In the genomic region with DNA sequence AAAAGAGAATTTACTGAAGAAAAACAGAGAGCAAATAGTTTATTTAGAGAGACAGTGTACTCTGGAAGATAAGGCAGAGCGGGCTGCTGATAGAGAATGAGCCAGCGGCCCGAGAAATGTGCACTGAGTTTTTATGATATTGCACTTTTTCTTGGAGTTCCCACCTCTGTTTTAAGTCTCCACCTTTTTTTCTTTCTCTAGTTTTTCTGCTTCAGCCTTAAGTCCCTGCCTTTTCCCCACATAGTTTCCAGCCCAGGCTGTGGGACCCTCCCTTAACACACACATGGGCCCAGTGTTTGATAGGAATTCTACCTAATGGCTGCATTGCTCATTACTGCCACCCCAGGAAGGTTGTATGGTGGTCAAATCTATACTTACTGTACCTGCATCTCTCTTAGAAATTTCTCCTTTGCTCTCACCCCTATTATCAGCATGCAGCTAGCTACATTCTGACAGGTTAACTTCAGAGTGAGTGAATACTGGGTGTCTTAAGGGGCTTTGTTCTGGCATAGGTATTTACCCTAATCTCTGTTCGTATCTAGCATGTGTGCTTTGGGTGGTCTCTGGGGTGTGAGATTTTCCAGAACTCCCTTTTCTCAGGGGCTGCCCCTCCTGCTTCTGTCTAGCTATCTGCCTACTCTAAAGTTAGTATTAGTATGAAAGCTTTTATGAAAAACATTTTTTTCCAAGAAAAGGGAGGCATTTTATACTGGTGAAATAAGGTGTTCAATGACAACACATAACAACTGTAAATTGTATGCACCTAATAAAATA, we compare ENCODE assay signal across 12 cellular contexts.
DNase-seq lines count a peak whose midpoint lies in the region; ATAC-seq, FAIRE-seq and TF ChIP-seq lines count a peak whose summit lies in the region.
"Had no signal": no experiment of that assay in that cellular context is flagged by ENCODE, and none has a peak within 500 bp of the region (broad histone marks: within the 10 kb centered on the region; RNA-seq: fewer than 3 reads in every experiment).

No MANE protein-coding gene starts in this region.

- DNase-seq in ACHN: peak; percentile 19
- no peak for DNase-seq in GM12891 (ENCODE audit: insufficient read length, low spot score)
- peak; percentile 16 for DNase-seq in SK-MEL-5 (ENCODE audit: low read depth, low spot score)
- peak; percentile 9 for DNase-seq in hepatocyte (ENCODE audit: low spot score)
- no peak for DNase-seq in stimulated activated CD4-positive, alpha-beta T cell treated with anti-CD3 and anti-CD28 coated beads, Interleukin-4, amount 100 ng/mL, for 1 hour
- DNase-seq in globus pallidus (ENCODE audit: low spot score): no peak
- no peak for DNase-seq in natural killer cell treated with Interleukin-12 subunit alpha and Interleukin-12 subunit beta and Interleukin-15 and Interleukin-18, amount 100 ng/mL, for 72 hours (ENCODE audit: low spot score)
- DNase-seq: activated T-cell treated with anti-CD3 and anti-CD28 coated beads, Interleukin-2, amount 50 U/mL, for 24 hours; uterus had no signal

- peak; percentile 31 for FAIRE-seq in GM12891 (lab: Jason Lieb, UNC)

- no peaks in the 10 kb centered on the region for H3K36me3 ChIP-seq in hepatocyte (replicated peaks; ENCODE audit: insufficient read depth, low read depth)
- H3K36me3 ChIP-seq: right atrium auricular region, uterus had no signal

- H3K9me3 Mint-ChIP-seq in natural killer cell treated with Interleukin-12 subunit alpha and Interleukin-12 subunit beta and Interleukin-15 and Interleukin-18, amount 100 ng/mL, for 72 hours: no peaks in the 10 kb centered on the region
- H3K9me3 Mint-ChIP-seq: activated T-cell treated with anti-CD3 and anti-CD28 coated beads, Interleukin-2, amount 50 U/mL, for 24 hours had no signal

- H3K4me1 Mint-ChIP-seq in natural killer cell treated with Interleukin-12 subunit alpha and Interleukin-12 subunit beta and Interleukin-15 and Interleukin-18, amount 100 ng/mL, for 72 hours (ENCODE audit: low read depth in 2 of 2): peaks cover 8 to 13% of the 10 kb centered on the region in 2 donors

- 32% methylated on average over 4 of the region's 4 CpGs for WGBS in hepatocyte (ENCODE audit: low lambda C conversion rate, missing lambda C conversion rate)

- H3K4me2 ChIP-seq in hepatocyte: peak overlapping the region; percentile 46
- H3K4me2 ChIP-seq: KMS-11 had no signal

- ATAC-seq in GM18907 (IDR thresholded peaks at IDR 0.05; ENCODE audit: unreplicated experiment): no peak
- no peak for ATAC-seq in natural killer cell treated with Interleukin-12 subunit alpha and Interleukin-12 subunit beta and Interleukin-15 and Interleukin-18, amount 100 ng/mL, for 72 hours

- H3K27ac Mint-ChIP-seq in natural killer cell treated with Interleukin-12 subunit alpha and Interleukin-12 subunit beta and Interleukin-15 and Interleukin-18, amount 100 ng/mL, for 72 hours: no peak overlapping the region
- H3K27ac Mint-ChIP-seq: activated T-cell treated with anti-CD3 and anti-CD28 coated beads, Interleukin-2, amount 50 U/mL, for 24 hours had no signal

- H3K79me2 ChIP-seq in hepatocyte: no peaks in the 10 kb centered on the region

- peak; percentile 37 for TF ChIP-seq CTCF in hepatocyte (IDR thresholded peaks at IDR 0.05; ENCODE audit: poor library complexity)

- no peak overlapping the region for H3K4me3 Mint-ChIP-seq in natural killer cell treated with Interleukin-12 subunit alpha and Interleukin-12 subunit beta and Interleukin-15 and Interleukin-18, amount 100 ng/mL, for 72 hours
- H3K4me3 Mint-ChIP-seq: activated T-cell treated with anti-CD3 and anti-CD28 coated beads, Interleukin-2, amount 50 U/mL, for 24 hours had no signal

- peaks cover 8 to 13% of the 10 kb centered on the region in 2 donors for H3K27me3 Mint-ChIP-seq in natural killer cell treated with Interleukin-12 subunit alpha and Interleukin-12 subunit beta and Interleukin-15 and Interleukin-18, amount 100 ng/mL, for 72 hours

- no peak overlapping the region for H3K27ac ChIP-seq in hepatocyte
- H3K27ac ChIP-seq: KMS-11, right atrium auricular region, uterus had no signal

- TF ChIP-seq POLR2A in GM12891 (IDR thresholded peaks at IDR 0.05; ENCODE audit: low read depth, low read length): no peak

- peaks cover 6% of the 10 kb centered on the region for H3K4me1 ChIP-seq in hepatocyte (ENCODE audit: insufficient read depth)
- H3K4me1 ChIP-seq: right atrium auricular region, uterus had no signal

- H2AFZ ChIP-seq in hepatocyte: no peak overlapping the region

- H4K20me1 ChIP-seq in hepatocyte (ENCODE audit: insufficient read depth, poor library complexity, severe bottlenecking): no peaks in the 10 kb centered on the region

- in situ Hi-C loops in ACHN (cut with HindIII; ENCODE audit: low pct_ligation_motif_present, low pct_unique_long_range_greater_than_20kb, low sequenced_read_pairs) (no loop called here), SK-MEL-5 (cut with HindIII; ENCODE audit: low pct_unique_long_range_greater_than_20kb, low sequenced_read_pairs) (no loop called here)

- H3K9me3 ChIP-seq in hepatocyte (ENCODE audit: low read depth): no peaks in the 10 kb centered on the region
- H3K9me3 ChIP-seq: right atrium auricular region, uterus had no signal

- H3K9me2 ChIP-seq in hepatocyte (replicated peaks; ENCODE audit: insufficient read depth): no peaks in the 10 kb centered on the region

- no peaks in the 10 kb centered on the region for H3K36me3 Mint-ChIP-seq in natural killer cell treated with Interleukin-12 subunit alpha and Interleukin-12 subunit beta and Interleukin-15 and Interleukin-18, amount 100 ng/mL, for 72 hours

- H3K27me3 ChIP-seq in hepatocyte: no peaks in the 10 kb centered on the region
- H3K27me3 ChIP-seq: right atrium auricular region, uterus had no signal

- no peak overlapping the region for H3K4me3 ChIP-seq in hepatocyte
- H3K4me3 ChIP-seq: right atrium auricular region, uterus had no signal

TF ChIP-seq in GM12891, 5 proteins besides CTCF, POLR2A, EP300 and RAD21:
- TF ChIP-seq PAX5 (IDR thresholded peaks at IDR 0.05; ENCODE audit: insufficient read depth, low read length, severe bottlenecking) (no peak), POLR2AphosphoS5 (IDR thresholded peaks at IDR 0.05; ENCODE audit: low read depth, low read length) (no peak), POU2F2 (IDR thresholded peaks at IDR 0.05; ENCODE audit: low read depth, low read length) (no peak), SPI1 (IDR thresholded peaks at IDR 0.05; ENCODE audit: low read depth, low read length) (no peak), TAF1 (IDR thresholded peaks at IDR 0.05; ENCODE audit: low read depth, low read length) (no peak)
TF ChIP-seq in GM12891: peak in this region for 0.

Comparison
In these comparisons a context has a peak if more than half of its experiments do, and no peak if none do; other contexts are left out.
1. DNase-seq: peak in ACHN (single experiment), SK-MEL-5 (single experiment) and hepatocyte (single experiment); none in GM12891 (single experiment), stimulated activated CD4-positive, alpha-beta T cell treated with anti-CD3 and anti-CD28 coated beads, Interleukin-4, amount 100 ng/mL, for 1 hour (single experiment), globus pallidus (single experiment) and natural killer cell treated with Interleukin-12 subunit alpha and Interleukin-12 subunit beta and Interleukin-15 and Interleukin-18, amount 100 ng/mL, for 72 hours (single experiment).